9 cellular contexts compared by ENCODE assay signal in the genomic region with DNA sequence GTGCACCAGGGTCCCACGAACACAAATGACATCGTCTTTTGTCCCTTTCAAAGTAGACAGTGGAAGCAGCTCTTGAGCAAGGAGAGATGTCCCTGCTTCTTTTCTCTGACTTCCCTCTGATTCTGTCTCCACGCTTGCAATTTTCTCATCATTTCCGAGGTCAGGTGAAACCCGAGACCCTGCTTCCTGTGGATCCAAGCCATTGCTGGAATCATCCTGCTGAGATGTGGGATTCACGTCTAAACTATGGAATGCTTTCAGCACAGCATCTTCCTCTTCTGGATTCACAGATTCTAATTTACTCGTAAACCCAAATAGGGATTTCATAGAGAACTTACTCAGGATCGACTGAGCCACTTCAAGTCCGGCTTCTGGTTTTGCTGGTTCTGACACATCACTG.
A peak's percentile ranks its signal among the peaks of the same experiment; 100 is the strongest.
DNase-seq lines count a peak whose midpoint lies in the region; ATAC-seq and TF ChIP-seq lines count a peak whose summit lies in the region.
"Had no signal": no experiment of that assay in that cellular context is flagged by ENCODE, and none has a peak within 500 bp of the region (broad histone marks: within the 10 kb centered on the region; RNA-seq: fewer than 3 reads in every experiment).

No MANE protein-coding gene starts in this region.

- WGBS in sigmoid colon, 2 donors: 10 to 43% methylated on average over 9 of the region's 9 CpGs

- intact Hi-C loops in breast epithelium (cut with DNase I; ENCODE audit: low total_unique reads) (no loop called here), sigmoid colon (cut with DNase I) (no loop called here), posterior vena cava (cut with DNase I) (no loop called here)

- H3K4me1 ChIP-seq in breast epithelium (peaks cover 4 to 8% of the 10 kb centered on the region in 2 donors), sigmoid colon (peaks cover 0 to 8% (median 0%) of the 10 kb centered on the region in 4 donors)

- DNase-seq in AG04449 (ENCODE audit: low read depth, low spot score): peak; percentile 38
- no peak for DNase-seq in HL-60 (ENCODE audit: low read depth in 1 of 2, low spot score in 1 of 2)
- DNase-seq in breast epithelium (ENCODE audit: low spot score in 2 of 2): no peak
- DNase-seq in myocyte (ENCODE audit: low read depth): peak; percentile 67
- no peak for DNase-seq in NCI-H146 (lab: John Stamatoyannopoulos, UW)
- DNase-seq in sigmoid colon: no peak
- no peak for DNase-seq in posterior vena cava (ENCODE audit: low spot score)

- CTCF ChIA-PET in AG04449 (lab: Yijun Ruan, JAX): interaction anchor here (0.9 to 3.2 kb wide), 7 partner anchors 10 to 68 kb away, joined by 3 to 16 read pairs (median 3); no protein-coding TSS in a partner anchor

- H3K4me3 ChIP-seq in AG04449 (ENCODE audit: low read depth, low read length) (peak overlapping the region; percentile 59), HL-60 (replicated peaks; ENCODE audit: insufficient read depth, low read length) (peak overlapping the region; percentile 37), breast epithelium (peak overlapping the region; percentile 23 to 63 (median 48)), sigmoid colon (no peak overlapping the region)
- H3K4me3 ChIP-seq: SK-N-MC had no signal

- no peak for TF ChIP-seq EP300 in sigmoid colon (IDR thresholded peaks at IDR 0.05)

- no peaks in the 10 kb centered on the region for H3K36me3 ChIP-seq in breast epithelium
- H3K36me3 ChIP-seq in sigmoid colon: no peaks in the 10 kb centered on the region

- TF ChIP-seq CTCF in AG04449 (IDR thresholded peaks at IDR 0.05; ENCODE audit: insufficient read depth, low read length, missing control alignments) (no peak), HL-60 (IDR thresholded peaks at IDR 0.05; ENCODE audit: insufficient read depth, low read length) (no peak), breast epithelium (IDR thresholded peaks at IDR 0.05) (no peak), sigmoid colon (IDR thresholded peaks at IDR 0.05) (no peak)

- H3K27ac ChIP-seq in HL-60 (replicated peaks): no peak overlapping the region
- H3K27ac ChIP-seq in breast epithelium: peak overlapping the region; percentile 93 to 95
- H3K27ac ChIP-seq in sigmoid colon: peak overlapping the region in 1 of 4 donors; percentile 17
- H3K27ac ChIP-seq: SK-N-MC had no signal

- no peak for TF ChIP-seq POLR2A in breast epithelium (IDR thresholded peaks at IDR 0.05)
- TF ChIP-seq POLR2A in sigmoid colon (IDR thresholded peaks at IDR 0.05): no peak

- peaks cover 3% of the 10 kb centered on the region for H3K27me3 ChIP-seq in HL-60 (ENCODE audit: insufficient read depth, poor library complexity, severe bottlenecking)
- H3K27me3 ChIP-seq in breast epithelium: no peaks in the 10 kb centered on the region
- H3K27me3 ChIP-seq in sigmoid colon: peaks cover 0 to 3% (median 0%) of the 10 kb centered on the region in 3 donors

- H3K9me3 ChIP-seq in breast epithelium (no peaks in the 10 kb centered on the region), sigmoid colon (no peaks in the 10 kb centered on the region)

- no peak for ATAC-seq in HG03354 (IDR thresholded peaks at IDR 0.05; ENCODE audit: poor library complexity, severe bottlenecking, unreplicated experiment)

- POLR2A ChIA-PET in AG04449 (lab: Yijun Ruan, JAX): no interaction called here

Comparison
In these comparisons a context has a peak if more than half of its experiments do, and no peak if none do; other contexts are left out.
1. DNase-seq: peak in AG04449 (single experiment) and myocyte (single experiment); none in HL-60 (0 of 2), breast epithelium (0 of 2), NCI-H146 (single experiment), sigmoid colon (single experiment) and posterior vena cava (single experiment).
2. H3K4me3 ChIP-seq: peak in AG04449 (single experiment), HL-60 (single experiment) and breast epithelium (3 of 3); none in sigmoid colon (0 of 4).